Comparison of ENCODE assay signal across 1 cellular context in the genomic region with DNA sequence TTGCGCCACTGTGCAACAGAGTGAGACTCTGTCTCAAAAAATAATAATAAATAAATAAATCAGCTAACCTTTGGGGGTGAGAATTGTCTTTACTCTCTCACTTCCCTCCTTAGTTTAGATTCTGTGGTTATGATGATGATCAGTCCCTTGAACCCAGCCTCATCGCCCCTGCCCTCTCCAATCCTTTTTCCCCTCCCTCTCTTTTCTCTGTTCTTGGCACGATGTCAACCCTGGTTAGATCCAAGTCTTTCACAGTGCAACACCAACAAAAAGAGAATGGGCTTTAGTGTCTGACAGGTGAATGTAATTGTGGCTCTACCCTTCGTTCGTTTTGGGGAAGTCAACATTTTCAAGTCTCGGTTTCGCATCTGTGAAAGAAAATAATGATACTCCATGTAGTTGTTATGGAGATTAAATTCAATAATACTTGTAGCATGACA.
A peak's percentile ranks its signal among the peaks of the same experiment; 100 is the strongest.
TF ChIP-seq lines count a peak whose summit lies in the region.

No MANE protein-coding gene starts in this region.

TF ChIP-seq in GM12878, 131 proteins besides CTCF, POLR2A, EP300 and RAD21 (continued from another document and continues in another):
- TF ChIP-seq, protein P1, sequence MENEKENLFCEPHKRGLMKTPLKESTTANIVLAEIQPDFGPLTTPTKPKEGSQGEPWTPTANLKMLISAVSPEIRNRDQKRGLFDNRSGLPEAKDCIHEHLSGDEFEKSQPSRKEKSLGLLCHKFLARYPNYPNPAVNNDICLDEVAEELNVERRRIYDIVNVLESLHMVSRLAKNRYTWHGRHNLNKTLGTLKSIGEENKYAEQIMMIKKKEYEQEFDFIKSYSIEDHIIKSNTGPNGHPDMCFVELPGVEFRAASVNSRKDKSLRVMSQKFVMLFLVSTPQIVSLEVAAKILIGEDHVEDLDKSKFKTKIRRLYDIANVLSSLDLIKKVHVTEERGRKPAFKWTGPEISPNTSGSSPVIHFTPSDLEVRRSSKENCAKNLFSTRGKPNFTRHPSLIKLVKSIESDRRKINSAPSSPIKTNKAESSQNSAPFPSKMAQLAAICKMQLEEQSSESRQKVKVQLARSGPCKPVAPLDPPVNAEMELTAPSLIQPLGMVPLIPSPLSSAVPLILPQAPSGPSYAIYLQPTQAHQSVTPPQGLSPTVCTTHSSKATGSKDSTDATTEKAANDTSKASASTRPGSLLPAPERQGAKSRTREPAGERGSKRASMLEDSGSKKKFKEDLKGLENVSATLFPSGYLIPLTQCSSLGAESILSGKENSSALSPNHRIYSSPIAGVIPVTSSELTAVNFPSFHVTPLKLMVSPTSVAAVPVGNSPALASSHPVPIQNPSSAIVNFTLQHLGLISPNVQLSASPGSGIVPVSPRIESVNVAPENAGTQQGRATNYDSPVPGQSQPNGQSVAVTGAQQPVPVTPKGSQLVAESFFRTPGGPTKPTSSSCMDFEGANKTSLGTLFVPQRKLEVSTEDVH (IDR thresholded peaks at IDR 0.05; ENCODE audit: low read depth, partially characterized antibody): no peak
- TF ChIP-seq, protein P2, sequence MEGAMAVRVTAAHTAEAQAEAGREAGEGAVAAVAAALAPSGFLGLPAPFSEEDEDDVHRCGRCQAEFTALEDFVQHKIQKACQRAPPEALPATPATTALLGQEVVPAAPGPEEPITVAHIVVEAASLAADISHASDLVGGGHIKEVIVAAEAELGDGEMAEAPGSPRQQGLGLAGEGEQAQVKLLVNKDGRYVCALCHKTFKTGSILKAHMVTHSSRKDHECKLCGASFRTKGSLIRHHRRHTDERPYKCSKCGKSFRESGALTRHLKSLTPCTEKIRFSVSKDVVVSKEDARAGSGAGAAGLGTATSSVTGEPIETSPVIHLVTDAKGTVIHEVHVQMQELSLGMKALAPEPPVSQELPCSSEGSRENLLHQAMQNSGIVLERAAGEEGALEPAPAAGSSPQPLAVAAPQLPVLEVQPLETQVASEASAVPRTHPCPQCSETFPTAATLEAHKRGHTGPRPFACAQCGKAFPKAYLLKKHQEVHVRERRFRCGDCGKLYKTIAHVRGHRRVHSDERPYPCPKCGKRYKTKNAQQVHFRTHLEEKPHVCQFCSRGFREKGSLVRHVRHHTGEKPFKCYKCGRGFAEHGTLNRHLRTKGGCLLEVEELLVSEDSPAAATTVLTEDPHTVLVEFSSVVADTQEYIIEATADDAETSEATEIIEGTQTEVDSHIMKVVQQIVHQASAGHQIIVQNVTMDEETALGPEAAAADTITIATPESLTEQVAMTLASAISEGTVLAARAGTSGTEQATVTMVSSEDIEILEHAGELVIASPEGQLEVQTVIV (IDR thresholded peaks at IDR 0.05; ENCODE audit: borderline replicate concordance, partially characterized antibody): no peak
- peak; percentile 60 to 76; a peak in 3 of 4 replicates for TF ChIP-seq IKZF2 (IDR thresholded peaks at IDR 0.05)
- TF ChIP-seq FOXM1 (IDR thresholded peaks at IDR 0.05; ENCODE audit: low read depth, low read length): no peak
- no peak for TF ChIP-seq NRF1 (conservative IDR thresholded peaks at IDR 0.05; ENCODE audit: low read depth, low read length)
- no peak for TF ChIP-seq ZNF207 (IDR thresholded peaks at IDR 0.05; ENCODE audit: borderline replicate concordance)
- no peak for TF ChIP-seq SRF (IDR thresholded peaks at IDR 0.05; ENCODE audit: low read depth in 2 of 2, low read length in 2 of 2)
- peak; percentile 81 for TF ChIP-seq MTA2 (IDR thresholded peaks at IDR 0.05; ENCODE audit: low read depth)
- TF ChIP-seq, protein P3, sequence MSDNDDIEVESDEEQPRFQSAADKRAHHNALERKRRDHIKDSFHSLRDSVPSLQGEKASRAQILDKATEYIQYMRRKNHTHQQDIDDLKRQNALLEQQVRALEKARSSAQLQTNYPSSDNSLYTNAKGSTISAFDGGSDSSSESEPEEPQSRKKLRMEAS (IDR thresholded peaks at IDR 0.05; ENCODE audit: low read depth, low read length): no peak
- TF ChIP-seq, protein P4, sequence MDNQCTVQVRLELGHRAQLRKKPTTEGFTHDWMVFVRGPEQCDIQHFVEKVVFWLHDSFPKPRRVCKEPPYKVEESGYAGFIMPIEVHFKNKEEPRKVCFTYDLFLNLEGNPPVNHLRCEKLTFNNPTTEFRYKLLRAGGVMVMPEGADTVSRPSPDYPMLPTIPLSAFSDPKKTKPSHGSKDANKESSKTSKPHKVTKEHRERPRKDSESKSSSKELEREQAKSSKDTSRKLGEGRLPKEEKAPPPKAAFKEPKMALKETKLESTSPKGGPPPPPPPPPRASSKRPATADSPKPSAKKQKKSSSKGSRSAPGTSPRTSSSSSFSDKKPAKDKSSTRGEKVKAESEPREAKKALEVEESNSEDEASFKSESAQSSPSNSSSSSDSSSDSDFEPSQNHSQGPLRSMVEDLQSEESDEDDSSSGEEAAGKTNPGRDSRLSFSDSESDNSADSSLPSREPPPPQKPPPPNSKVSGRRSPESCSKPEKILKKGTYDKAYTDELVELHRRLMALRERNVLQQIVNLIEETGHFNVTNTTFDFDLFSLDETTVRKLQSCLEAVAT (IDR thresholded peaks at IDR 0.05): no peak
- TF ChIP-seq MYB (IDR thresholded peaks at IDR 0.05; ENCODE audit: borderline replicate concordance, low read depth, low read length): no peak
- TF ChIP-seq KLF5 (IDR thresholded peaks at IDR 0.05; ENCODE audit: partially characterized antibody): no peak
- 0 out of 2 replicates have a peak, but pooled peaks have one; percentile 34 for TF ChIP-seq NBN (IDR thresholded peaks at IDR 0.05)
- TF ChIP-seq, protein P5, sequence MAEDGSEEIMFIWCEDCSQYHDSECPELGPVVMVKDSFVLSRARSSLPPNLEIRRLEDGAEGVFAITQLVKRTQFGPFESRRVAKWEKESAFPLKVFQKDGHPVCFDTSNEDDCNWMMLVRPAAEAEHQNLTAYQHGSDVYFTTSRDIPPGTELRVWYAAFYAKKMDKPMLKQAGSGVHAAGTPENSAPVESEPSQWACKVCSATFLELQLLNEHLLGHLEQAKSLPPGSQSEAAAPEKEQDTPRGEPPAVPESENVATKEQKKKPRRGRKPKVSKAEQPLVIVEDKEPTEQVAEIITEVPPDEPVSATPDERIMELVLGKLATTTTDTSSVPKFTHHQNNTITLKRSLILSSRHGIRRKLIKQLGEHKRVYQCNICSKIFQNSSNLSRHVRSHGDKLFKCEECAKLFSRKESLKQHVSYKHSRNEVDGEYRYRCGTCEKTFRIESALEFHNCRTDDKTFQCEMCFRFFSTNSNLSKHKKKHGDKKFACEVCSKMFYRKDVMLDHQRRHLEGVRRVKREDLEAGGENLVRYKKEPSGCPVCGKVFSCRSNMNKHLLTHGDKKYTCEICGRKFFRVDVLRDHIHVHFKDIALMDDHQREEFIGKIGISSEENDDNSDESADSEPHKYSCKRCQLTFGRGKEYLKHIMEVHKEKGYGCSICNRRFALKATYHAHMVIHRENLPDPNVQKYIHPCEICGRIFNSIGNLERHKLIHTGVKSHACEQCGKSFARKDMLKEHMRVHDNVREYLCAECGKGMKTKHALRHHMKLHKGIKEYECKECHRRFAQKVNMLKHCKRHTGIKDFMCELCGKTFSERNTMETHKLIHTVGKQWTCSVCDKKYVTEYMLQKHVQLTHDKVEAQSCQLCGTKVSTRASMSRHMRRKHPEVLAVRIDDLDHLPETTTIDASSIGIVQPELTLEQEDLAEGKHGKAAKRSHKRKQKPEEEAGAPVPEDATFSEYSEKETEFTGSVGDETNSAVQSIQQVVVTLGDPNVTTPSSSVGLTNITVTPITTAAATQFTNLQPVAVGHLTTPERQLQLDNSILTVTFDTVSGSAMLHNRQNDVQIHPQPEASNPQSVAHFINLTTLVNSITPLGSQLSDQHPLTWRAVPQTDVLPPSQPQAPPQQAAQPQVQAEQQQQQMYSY (CRISPR knock-in tag; IDR thresholded peaks at IDR 0.05): no peak
- no peak for TF ChIP-seq RB1 (IDR thresholded peaks at IDR 0.05; ENCODE audit: borderline replicate concordance)
- no peak for TF ChIP-seq LARP7 (IDR thresholded peaks at IDR 0.05)
- TF ChIP-seq, protein P6, sequence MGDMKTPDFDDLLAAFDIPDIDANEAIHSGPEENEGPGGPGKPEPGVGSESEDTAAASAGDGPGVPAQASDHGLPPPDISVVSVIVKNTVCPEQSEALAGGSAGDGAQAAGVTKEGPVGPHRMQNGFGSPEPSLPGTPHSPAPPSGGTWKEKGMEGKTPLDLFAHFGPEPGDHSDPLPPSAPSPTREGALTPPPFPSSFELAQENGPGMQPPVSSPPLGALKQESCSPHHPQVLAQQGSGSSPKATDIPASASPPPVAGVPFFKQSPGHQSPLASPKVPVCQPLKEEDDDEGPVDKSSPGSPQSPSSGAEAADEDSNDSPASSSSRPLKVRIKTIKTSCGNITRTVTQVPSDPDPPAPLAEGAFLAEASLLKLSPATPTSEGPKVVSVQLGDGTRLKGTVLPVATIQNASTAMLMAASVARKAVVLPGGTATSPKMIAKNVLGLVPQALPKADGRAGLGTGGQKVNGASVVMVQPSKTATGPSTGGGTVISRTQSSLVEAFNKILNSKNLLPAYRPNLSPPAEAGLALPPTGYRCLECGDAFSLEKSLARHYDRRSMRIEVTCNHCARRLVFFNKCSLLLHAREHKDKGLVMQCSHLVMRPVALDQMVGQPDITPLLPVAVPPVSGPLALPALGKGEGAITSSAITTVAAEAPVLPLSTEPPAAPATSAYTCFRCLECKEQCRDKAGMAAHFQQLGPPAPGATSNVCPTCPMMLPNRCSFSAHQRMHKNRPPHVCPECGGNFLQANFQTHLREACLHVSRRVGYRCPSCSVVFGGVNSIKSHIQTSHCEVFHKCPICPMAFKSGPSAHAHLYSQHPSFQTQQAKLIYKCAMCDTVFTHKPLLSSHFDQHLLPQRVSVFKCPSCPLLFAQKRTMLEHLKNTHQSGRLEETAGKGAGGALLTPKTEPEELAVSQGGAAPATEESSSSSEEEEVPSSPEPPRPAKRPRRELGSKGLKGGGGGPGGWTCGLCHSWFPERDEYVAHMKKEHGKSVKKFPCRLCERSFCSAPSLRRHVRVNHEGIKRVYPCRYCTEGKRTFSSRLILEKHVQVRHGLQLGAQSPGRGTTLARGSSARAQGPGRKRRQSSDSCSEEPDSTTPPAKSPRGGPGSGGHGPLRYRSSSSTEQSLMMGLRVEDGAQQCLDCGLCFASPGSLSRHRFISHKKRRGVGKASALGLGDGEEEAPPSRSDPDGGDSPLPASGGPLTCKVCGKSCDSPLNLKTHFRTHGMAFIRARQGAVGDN (IDR thresholded peaks at IDR 0.05): no peak
- no peak for TF ChIP-seq RFX5 (IDR thresholded peaks at IDR 0.05; ENCODE audit: low read depth, low read length)
- no peak for TF ChIP-seq SMAD1 (IDR thresholded peaks at IDR 0.05; ENCODE audit: low read depth, partially characterized antibody)
- TF ChIP-seq RBBP5 (conservative IDR thresholded peaks at IDR 0.05): no peak
- TF ChIP-seq TARDBP (IDR thresholded peaks at IDR 0.05; ENCODE audit: borderline replicate concordance): no peak
- no peak for TF ChIP-seq CBX5 (IDR thresholded peaks at IDR 0.05; ENCODE audit: low read depth)
- no peak for TF ChIP-seq TCF12 (IDR thresholded peaks at IDR 0.05; ENCODE audit: low read depth, low read length)
- no peak for TF ChIP-seq CREM (IDR thresholded peaks at IDR 0.05; ENCODE audit: low read depth)
- no peak for TF ChIP-seq EZH2 (IDR thresholded peaks at IDR 0.05; ENCODE audit: borderline replicate concordance, control insufficient read depth, low read depth, low read length)
- TF ChIP-seq TBL1XR1 (IDR thresholded peaks at IDR 0.05; ENCODE audit: low read depth, low read length): no peak
- TF ChIP-seq BMI1 (IDR thresholded peaks at IDR 0.05; ENCODE audit: borderline replicate concordance): peak; percentile 29; the same call in 1 of the 2 replicates
- no peak for TF ChIP-seq ATF7 (IDR thresholded peaks at IDR 0.05; ENCODE audit: low read depth)
- peak; percentile 32; the same call in 1 of the 2 replicates for TF ChIP-seq IKZF1 (conservative IDR thresholded peaks at IDR 0.05)
- no peak for TF ChIP-seq ZNF622 (IDR thresholded peaks at IDR 0.05)
- no peak for TF ChIP-seq KDM1A (IDR thresholded peaks at IDR 0.05; ENCODE audit: borderline replicate concordance)
- TF ChIP-seq, protein P7, sequence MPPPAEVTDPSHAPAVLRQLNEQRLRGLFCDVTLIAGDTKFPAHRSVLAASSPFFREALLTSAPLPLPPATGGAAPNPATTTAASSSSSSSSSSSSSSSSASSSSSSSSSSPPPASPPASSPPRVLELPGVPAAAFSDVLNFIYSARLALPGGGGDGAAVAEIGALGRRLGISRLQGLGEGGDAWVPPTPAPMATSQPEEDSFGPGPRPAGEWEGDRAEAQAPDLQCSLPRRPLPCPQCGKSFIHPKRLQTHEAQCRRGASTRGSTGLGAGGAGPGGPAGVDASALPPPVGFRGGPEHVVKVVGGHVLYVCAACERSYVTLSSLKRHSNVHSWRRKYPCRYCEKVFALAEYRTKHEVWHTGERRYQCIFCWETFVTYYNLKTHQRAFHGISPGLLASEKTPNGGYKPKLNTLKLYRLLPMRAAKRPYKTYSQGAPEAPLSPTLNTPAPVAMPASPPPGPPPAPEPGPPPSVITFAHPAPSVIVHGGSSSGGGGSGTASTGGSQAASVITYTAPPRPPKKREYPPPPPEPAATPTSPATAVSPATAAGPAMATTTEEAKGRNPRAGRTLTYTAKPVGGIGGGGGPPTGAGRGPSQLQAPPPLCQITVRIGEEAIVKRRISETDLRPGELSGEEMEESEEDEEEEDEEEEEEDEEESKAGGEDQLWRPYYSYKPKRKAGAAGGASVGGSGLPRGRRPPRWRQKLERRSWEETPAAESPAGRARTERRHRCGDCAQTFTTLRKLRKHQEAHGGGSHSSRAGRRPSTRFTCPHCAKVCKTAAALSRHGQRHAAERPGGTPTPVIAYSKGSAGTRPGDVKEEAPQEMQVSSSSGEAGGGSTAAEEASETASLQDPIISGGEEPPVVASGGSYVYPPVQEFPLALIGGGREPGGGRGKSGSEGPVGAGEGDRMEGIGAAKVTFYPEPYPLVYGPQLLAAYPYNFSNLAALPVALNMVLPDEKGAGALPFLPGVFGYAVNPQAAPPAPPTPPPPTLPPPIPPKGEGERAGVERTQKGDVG (CRISPR knock-in tag; IDR thresholded peaks at IDR 0.05): no peak
- TF ChIP-seq NFIC (IDR thresholded peaks at IDR 0.05; ENCODE audit: low read depth, low read length): no peak
- no peak for TF ChIP-seq STAT1 (conservative IDR thresholded peaks at IDR 0.05)
- no peak for TF ChIP-seq POU2F2 (IDR thresholded peaks at IDR 0.05; ENCODE audit: borderline replicate concordance, low read depth, low read length)
- no peak for TF ChIP-seq RCOR1 (conservative IDR thresholded peaks at IDR 0.05; ENCODE audit: low read depth, low read length)
